In the genomic region with DNA sequence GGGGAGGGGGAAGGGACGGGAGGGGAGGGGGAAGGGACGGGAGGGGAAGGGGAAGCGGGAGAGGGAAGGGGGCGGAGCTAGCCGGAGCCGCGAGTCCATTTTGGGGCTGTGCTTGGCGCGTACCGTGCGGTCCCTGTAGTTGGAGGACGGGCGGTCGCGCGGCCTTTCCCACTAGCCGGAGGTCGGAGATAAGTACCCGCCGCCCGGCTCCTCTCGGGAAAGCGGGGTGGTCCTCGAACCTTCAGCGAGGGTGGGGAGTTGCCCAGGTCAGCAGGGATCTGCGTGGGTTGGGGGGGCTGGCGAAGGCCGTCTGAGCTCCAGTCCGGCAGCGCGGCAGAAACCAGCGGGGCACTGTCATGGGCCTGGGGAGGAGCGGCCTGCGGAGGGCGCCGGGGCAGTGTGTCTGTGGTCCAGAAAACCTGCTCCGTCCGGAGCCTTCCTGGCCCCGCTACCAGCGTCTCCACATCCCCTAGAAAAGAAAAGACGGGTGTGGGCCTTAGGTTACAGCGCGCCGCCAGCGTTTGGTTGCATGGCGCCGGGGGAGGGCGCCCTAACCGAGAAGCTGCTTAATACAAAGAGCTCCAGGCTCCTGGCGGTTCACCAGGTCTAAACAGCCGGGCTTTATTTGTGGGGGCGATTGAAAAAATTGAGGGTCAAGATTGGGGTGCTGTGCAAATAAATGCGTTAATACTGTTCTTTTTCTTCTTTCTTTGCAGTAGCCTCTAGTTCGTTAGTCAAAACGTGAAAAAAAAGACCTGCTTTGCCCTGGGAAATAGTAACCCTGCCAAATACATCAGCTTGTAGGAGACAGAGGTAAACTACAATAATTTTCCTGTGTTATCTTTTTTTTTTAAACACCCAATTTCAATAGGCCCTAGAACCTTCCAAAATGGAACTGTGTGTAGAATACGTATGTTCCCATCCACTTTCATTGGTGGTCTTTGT, we compare ENCODE assay signal across 1 cellular context.
TF ChIP-seq lines count a peak whose summit lies in the region.

A gene with protein sequence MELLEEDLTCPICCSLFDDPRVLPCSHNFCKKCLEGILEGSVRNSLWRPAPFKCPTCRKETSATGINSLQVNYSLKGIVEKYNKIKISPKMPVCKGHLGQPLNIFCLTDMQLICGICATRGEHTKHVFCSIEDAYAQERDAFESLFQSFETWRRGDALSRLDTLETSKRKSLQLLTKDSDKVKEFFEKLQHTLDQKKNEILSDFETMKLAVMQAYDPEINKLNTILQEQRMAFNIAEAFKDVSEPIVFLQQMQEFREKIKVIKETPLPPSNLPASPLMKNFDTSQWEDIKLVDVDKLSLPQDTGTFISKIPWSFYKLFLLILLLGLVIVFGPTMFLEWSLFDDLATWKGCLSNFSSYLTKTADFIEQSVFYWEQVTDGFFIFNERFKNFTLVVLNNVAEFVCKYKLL (plus strand): TSS at position 92 of the 945 bp plus-strand sequence. CDS start 14,899 bp downstream, outside the sequence.

TF ChIP-seq in HepG2, 621 proteins besides CTCF, POLR2A, EP300 and RAD21 (continued from another document and continues in another):
- TF ChIP-seq ZNF574 (CRISPR knock-in tag; IDR thresholded peaks at IDR 0.05), result peak; percentile 70; the same call in 1 of the 2 replicates
- TF ChIP-seq ZNF550 (CRISPR knock-in tag; IDR thresholded peaks at IDR 0.05; ENCODE audit: borderline replicate concordance), result no peak
- TF ChIP-seq, protein P1, sequence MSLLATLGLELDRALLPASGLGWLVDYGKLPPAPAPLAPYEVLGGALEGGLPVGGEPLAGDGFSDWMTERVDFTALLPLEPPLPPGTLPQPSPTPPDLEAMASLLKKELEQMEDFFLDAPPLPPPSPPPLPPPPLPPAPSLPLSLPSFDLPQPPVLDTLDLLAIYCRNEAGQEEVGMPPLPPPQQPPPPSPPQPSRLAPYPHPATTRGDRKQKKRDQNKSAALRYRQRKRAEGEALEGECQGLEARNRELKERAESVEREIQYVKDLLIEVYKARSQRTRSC (CRISPR knock-in tag; IDR thresholded peaks at IDR 0.05; ENCODE audit: low read depth), result no peak
- no peak; the same call in 1 of the 2 replicates for TF ChIP-seq ZBTB39 (CRISPR knock-in tag; IDR thresholded peaks at IDR 0.05)
- peak; percentile 91 for TF ChIP-seq ASH2L (IDR thresholded peaks at IDR 0.05; ENCODE audit: insufficient read length, low read depth, low read length)
- TF ChIP-seq ZNF782 (CRISPR knock-in tag; IDR thresholded peaks at IDR 0.05; ENCODE audit: borderline replicate concordance), result peak; percentile 60; the same call in 1 of the 2 replicates
- TF ChIP-seq, protein P2, sequence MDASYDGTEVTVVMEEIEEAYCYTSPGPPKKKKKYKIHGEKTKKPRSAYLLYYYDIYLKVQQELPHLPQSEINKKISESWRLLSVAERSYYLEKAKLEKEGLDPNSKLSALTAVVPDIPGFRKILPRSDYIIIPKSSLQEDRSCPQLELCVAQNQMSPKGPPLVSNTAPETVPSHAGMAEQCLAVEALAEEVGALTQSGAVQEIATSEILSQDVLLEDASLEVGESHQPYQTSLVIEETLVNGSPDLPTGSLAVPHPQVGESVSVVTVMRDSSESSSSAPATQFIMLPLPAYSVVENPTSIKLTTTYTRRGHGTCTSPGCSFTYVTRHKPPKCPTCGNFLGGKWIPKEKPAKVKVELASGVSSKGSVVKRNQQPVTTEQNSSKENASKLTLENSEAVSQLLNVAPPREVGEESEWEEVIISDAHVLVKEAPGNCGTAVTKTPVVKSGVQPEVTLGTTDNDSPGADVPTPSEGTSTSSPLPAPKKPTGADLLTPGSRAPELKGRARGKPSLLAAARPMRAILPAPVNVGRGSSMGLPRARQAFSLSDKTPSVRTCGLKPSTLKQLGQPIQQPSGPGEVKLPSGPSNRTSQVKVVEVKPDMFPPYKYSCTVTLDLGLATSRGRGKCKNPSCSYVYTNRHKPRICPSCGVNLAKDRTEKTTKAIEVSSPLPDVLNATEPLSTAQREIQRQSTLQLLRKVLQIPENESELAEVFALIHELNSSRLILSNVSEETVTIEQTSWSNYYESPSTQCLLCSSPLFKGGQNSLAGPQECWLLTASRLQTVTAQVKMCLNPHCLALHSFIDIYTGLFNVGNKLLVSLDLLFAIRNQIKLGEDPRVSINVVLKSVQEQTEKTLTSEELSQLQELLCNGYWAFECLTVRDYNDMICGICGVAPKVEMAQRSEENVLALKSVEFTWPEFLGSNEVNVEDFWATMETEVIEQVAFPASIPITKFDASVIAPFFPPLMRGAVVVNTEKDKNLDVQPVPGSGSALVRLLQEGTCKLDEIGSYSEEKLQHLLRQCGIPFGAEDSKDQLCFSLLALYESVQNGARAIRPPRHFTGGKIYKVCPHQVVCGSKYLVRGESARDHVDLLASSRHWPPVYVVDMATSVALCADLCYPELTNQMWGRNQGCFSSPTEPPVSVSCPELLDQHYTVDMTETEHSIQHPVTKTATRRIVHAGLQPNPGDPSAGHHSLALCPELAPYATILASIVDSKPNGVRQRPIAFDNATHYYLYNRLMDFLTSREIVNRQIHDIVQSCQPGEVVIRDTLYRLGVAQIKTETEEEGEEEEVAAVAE (CRISPR knock-in tag; IDR thresholded peaks at IDR 0.05; ENCODE audit: borderline replicate concordance), result no peak
- TF ChIP-seq NFAT5 (CRISPR knock-in tag; IDR thresholded peaks at IDR 0.05), result no peak; the same call in 1 of the 2 replicates
- no peak for TF ChIP-seq FOSL1 (CRISPR knock-in tag; IDR thresholded peaks at IDR 0.05; ENCODE audit: borderline replicate concordance)
- TF ChIP-seq, protein P3, sequence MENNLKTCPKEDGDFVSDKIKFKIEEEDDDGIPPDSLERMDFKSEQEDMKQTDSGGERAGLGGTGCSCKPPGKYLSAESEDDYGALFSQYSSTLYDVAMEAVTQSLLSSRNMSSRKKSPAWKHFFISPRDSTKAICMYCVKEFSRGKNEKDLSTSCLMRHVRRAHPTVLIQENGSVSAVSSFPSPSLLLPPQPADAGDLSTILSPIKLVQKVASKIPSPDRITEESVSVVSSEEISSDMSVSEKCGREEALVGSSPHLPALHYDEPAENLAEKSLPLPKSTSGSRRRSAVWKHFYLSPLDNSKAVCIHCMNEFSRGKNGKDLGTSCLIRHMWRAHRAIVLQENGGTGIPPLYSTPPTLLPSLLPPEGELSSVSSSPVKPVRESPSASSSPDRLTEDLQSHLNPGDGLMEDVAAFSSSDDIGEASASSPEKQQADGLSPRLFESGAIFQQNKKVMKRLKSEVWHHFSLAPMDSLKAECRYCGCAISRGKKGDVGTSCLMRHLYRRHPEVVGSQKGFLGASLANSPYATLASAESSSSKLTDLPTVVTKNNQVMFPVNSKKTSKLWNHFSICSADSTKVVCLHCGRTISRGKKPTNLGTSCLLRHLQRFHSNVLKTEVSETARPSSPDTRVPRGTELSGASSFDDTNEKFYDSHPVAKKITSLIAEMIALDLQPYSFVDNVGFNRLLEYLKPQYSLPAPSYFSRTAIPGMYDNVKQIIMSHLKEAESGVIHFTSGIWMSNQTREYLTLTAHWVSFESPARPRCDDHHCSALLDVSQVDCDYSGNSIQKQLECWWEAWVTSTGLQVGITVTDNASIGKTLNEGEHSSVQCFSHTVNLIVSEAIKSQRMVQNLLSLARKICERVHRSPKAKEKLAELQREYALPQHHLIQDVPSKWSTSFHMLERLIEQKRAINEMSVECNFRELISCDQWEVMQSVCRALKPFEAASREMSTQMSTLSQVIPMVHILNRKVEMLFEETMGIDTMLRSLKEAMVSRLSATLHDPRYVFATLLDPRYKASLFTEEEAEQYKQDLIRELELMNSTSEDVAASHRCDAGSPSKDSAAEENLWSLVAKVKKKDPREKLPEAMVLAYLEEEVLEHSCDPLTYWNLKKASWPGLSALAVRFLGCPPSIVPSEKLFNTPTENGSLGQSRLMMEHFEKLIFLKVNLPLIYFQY (CRISPR knock-in tag; IDR thresholded peaks at IDR 0.05; ENCODE audit: borderline replicate concordance), result no peak
- TF ChIP-seq ZNF414 (CRISPR knock-in tag; IDR thresholded peaks at IDR 0.05), result 0 out of 2 replicates have a peak, but pooled peaks have one; percentile 63
- TF ChIP-seq HMGXB4 (CRISPR knock-in tag; IDR thresholded peaks at IDR 0.05; ENCODE audit: borderline replicate concordance in 1 of 2, low read depth in 1 of 2), result peak; percentile 96 to 97
- no peak for TF ChIP-seq ZNF570 (CRISPR knock-in tag; IDR thresholded peaks at IDR 0.05; ENCODE audit: borderline replicate concordance)
- TF ChIP-seq IKZF4 (CRISPR knock-in tag; IDR thresholded peaks at IDR 0.05; ENCODE audit: borderline replicate concordance, low read depth, not compliant biosample characterization), result peak; percentile 15
